In genomic region chr7:143792633-143793032, GRCh38 we compare ENCODE assay signal across 12 cellular contexts. TPM values are rescaled to one million over a fixed set of nuclear protein-coding genes. Genes with fewer than 3 reads are reported as not detected.
DNase-seq lines count a peak whose midpoint lies in the region; ATAC-seq and TF ChIP-seq lines count a peak whose summit lies in the region.
"Not testable (repeated sequence)": the region's sequence is repeated elsewhere in the genome, so short reads cannot be mapped to it uniquely, and the experiment has no call there.
"Had no signal": no experiment of that assay in that cellular context is flagged by ENCODE, and none has a peak within 500 bp of the region (broad histone marks: within the 10 kb centered on the region; RNA-seq: fewer than 3 reads in every experiment).

No MANE protein-coding gene starts in this region.

- POLR2A ChIA-PET in activated CD4-positive, alpha-beta T cell treated with anti-CD3 and anti-CD28 coated beads for 36 hours (lab: Charles Lee) = not testable (repeated sequence)

- H3K4me1 ChIP-seq in foreskin keratinocyte = not testable (repeated sequence)

- not testable (repeated sequence) for H3K27ac Mint-ChIP-seq in CD14-positive monocyte; activated CD4-positive, alpha-beta T cell treated with anti-CD3 and anti-CD28 coated beads for 36 hours; stimulated activated naive CD8-positive, alpha-beta T cell treated with anti-CD3 and anti-CD28 coated beads, Interleukin-15, amount 100 ng/mL, for 72 hours

- not testable (repeated sequence) for TF ChIP-seq CTCF in CD14-positive monocyte (IDR thresholded peaks at IDR 0.05); foreskin keratinocyte (conservative IDR thresholded peaks at IDR 0.05)

- not testable (repeated sequence) for H3K9me3 Mint-ChIP-seq in CD14-positive monocyte; activated CD4-positive, alpha-beta T cell treated with anti-CD3 and anti-CD28 coated beads for 36 hours (ENCODE audit: low read depth); stimulated activated naive CD8-positive, alpha-beta T cell treated with anti-CD3 and anti-CD28 coated beads, Interleukin-15, amount 100 ng/mL, for 72 hours

- not testable (repeated sequence) for H3K27ac ChIP-seq in foreskin keratinocyte

- intact Hi-C loops in CD14-positive monocyte (cut with micrococcal nuclease); activated CD4-positive, alpha-beta T cell treated with anti-CD3 and anti-CD28 coated beads for 36 hours (cut with DNase I, micrococcal nuclease): not testable (repeated sequence)

- peak; percentile 100 for ATAC-seq in activated CD4-positive, alpha-beta T cell treated with anti-CD3 and anti-CD28 coated beads for 36 hours
- peak; percentile 99 for ATAC-seq in foreskin keratinocyte
- peak; percentile 67 for ATAC-seq in stimulated activated naive CD8-positive, alpha-beta T cell treated with anti-CD3 and anti-CD28 coated beads, Interleukin-15, amount 100 ng/mL, for 72 hours

- H3K4me3 Mint-ChIP-seq in CD14-positive monocyte; activated CD4-positive, alpha-beta T cell treated with anti-CD3 and anti-CD28 coated beads for 36 hours; stimulated activated naive CD8-positive, alpha-beta T cell treated with anti-CD3 and anti-CD28 coated beads, Interleukin-15, amount 100 ng/mL, for 72 hours: not testable (repeated sequence)

- not testable (repeated sequence) for H3K36me3 Mint-ChIP-seq in CD14-positive monocyte; activated CD4-positive, alpha-beta T cell treated with anti-CD3 and anti-CD28 coated beads for 36 hours (ENCODE audit: low read depth)

- H3K4me1 Mint-ChIP-seq in CD14-positive monocyte; activated CD4-positive, alpha-beta T cell treated with anti-CD3 and anti-CD28 coated beads for 36 hours; stimulated activated naive CD8-positive, alpha-beta T cell treated with anti-CD3 and anti-CD28 coated beads, Interleukin-15, amount 100 ng/mL, for 72 hours: not testable (repeated sequence)

- DNase-seq in CD14-positive monocyte (ENCODE audit: low spot score) = peak; percentile 48
- peak; percentile 69 for DNase-seq in activated CD4-positive, alpha-beta T cell treated with anti-CD3 and anti-CD28 coated beads for 36 hours
- peak; percentile 49 for DNase-seq in activated CD8-positive, alpha-beta memory T cell treated with anti-CD3 and anti-CD28 coated beads, Interleukin-2, amount 50 U/mL, for 48 hours
- peak; percentile 17 for DNase-seq in activated naive CD4-positive, alpha-beta T cell treated with anti-CD3 and anti-CD28 coated beads, Interleukin-2, amount 50 U/mL, for 16 hours
- not testable (repeated sequence) for DNase-seq in foreskin keratinocyte
- peak; percentile 4 to 12 for DNase-seq in stimulated activated CD4-positive, alpha-beta T cell treated with anti-CD3 and anti-CD28 coated beads, Interleukin-15, amount 100 ng/mL, for 48 hours (ENCODE audit: low read depth in 2 of 2)
- DNase-seq in stimulated activated CD8-positive, alpha-beta memory T cell treated with anti-CD3 and anti-CD28 coated beads, Interleukin-15, amount 100 ng/mL, for 48 hours (ENCODE audit: low read depth in 2 of 2) = peak; percentile 2 to 12
- peak; percentile 3 to 18 for DNase-seq in stimulated activated naive CD8-positive, alpha-beta T cell treated with anti-CD3 and anti-CD28 coated beads, Interleukin-15, amount 100 ng/mL, for 72 hours

- not testable (repeated sequence) for H3K27me3 ChIP-seq in foreskin keratinocyte

- CTCF ChIA-PET in activated CD4-positive, alpha-beta T cell treated with anti-CD3 and anti-CD28 coated beads for 36 hours (lab: Charles Lee) = not testable (repeated sequence)

- not testable (repeated sequence) for H3K27me3 Mint-ChIP-seq in CD14-positive monocyte (ENCODE audit: low read depth in 3 of 3); activated CD4-positive, alpha-beta T cell treated with anti-CD3 and anti-CD28 coated beads for 36 hours; stimulated activated naive CD8-positive, alpha-beta T cell treated with anti-CD3 and anti-CD28 coated beads, Interleukin-15, amount 100 ng/mL, for 72 hours

RNA-seq across cellular contexts. Expression of gene CTAGE6, which starts 35.1 kb away (rescaled TPM):
- polyA plus RNA-seq in CD14-positive monocyte (not detected), foreskin keratinocyte (not detected in 2 replicates)
- total RNA-seq in activated CD4-positive, alpha-beta T cell treated with anti-CD3 and anti-CD28 coated beads for 36 hours = 1 to 10 TPM in 1 of 2 experiments, under 1 TPM in 1; 0.94 to 1.5 TPM
- not detected in 2 replicates for total RNA-seq in foreskin keratinocyte
- total RNA-seq: Calu3, G401 had no signal
- polyA plus RNA-seq: AG04450; CD8-positive, alpha-beta memory T cell had no signal
